Comparison of ENCODE assay signal across 2 cellular contexts in the genomic region with DNA sequence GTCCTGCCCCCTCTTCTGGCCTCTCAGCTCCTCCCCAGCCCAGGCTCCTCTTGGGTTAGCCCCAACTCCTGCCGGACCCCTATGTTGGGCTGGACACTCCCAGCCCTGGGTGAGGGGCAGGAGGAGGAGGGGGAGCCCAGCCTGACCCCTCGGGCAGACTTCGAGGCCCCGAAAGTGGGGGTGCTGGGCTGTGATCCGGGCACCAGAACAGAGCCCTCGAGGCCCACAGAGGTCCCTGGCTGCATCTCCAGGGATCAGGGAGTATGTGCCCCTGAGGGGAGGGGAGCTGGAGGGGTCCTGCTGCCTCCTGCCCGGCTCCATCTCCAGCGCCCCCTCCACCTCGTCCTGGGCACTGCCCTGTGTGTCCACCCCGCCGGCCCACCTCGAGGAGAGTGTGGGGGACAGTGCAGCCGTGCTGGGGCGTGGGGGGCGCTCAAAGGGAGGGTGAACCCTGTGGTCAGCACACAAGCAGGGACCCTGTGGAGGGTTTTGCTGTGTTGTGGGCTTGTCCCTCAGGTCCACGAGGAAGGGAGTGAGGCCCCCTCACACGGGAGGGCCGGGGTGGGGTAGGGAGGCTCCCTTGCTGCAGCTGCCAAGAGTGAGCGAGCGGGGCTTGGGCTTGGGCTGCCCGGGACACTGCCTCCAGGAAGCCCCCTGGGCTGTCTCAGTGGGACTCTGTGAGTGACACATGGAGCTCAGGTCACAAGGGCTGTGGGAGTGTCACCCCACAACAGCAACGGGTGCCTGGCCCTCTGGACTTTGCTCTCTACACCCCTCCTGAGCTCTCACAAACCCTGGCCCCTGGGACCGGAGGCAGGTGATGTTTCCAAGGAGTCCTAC.
TF ChIP-seq lines count a peak whose summit lies in the region.

No MANE protein-coding gene starts in this region.

TF ChIP-seq in K562, 482 proteins besides CTCF, POLR2A, EP300 and RAD21:
- TF ChIP-seq ZFP36 (IDR thresholded peaks at IDR 0.05; ENCODE audit: low read depth, low read length, partially characterized antibody) (peak; percentile 89), NFATC3 (IDR thresholded peaks at IDR 0.05) (no peak)
- TF ChIP-seq, protein P1, sequence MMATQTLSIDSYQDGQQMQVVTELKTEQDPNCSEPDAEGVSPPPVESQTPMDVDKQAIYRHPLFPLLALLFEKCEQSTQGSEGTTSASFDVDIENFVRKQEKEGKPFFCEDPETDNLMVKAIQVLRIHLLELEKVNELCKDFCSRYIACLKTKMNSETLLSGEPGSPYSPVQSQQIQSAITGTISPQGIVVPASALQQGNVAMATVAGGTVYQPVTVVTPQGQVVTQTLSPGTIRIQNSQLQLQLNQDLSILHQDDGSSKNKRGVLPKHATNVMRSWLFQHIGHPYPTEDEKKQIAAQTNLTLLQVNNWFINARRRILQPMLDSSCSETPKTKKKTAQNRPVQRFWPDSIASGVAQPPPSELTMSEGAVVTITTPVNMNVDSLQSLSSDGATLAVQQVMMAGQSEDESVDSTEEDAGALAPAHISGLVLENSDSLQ (IDR thresholded peaks at IDR 0.05), result peak; percentile 11; the same call in 1 of the 2 replicates

TF ChIP-seq in HepG2, 621 proteins besides CTCF, POLR2A, EP300 and RAD21 (continues in another document):
- TF ChIP-seq, protein P2, sequence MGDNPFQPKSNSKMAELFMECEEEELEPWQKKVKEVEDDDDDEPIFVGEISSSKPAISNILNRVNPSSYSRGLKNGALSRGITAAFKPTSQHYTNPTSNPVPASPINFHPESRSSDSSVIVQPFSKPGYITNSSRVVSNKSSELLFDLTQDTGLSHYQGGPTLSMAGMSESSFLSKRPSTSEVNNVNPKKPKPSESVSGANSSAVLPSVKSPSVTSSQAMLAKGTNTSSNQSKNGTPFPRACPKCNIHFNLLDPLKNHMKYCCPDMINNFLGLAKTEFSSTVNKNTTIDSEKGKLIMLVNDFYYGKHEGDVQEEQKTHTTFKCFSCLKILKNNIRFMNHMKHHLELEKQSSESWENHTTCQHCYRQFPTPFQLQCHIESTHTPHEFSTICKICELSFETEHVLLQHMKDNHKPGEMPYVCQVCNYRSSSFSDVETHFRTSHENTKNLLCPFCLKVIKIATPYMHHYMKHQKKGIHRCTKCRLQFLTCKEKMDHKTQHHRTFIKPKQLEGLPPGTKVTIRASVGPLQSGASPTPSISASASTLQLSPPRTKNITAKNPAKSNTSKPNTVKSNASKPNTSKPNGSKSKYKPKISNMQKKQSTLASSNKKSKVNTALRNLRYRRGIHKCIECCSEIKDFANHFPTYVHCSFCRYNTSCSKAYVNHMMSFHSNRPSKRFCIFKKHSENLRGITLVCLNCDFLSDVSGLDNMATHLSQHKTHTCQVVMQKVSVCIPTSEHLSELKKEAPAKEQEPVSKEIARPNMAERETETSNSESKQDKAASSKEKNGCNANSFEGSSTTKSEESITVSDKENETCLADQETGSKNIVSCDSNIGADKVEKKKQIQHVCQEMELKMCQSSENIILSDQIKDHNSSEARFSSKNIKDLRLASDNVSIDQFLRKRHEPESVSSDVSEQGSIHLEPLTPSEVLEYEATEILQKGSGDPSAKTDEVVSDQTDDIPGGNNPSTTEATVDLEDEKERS (CRISPR knock-in tag; IDR thresholded peaks at IDR 0.05), result no peak
- no peak for TF ChIP-seq ELF3 (CRISPR knock-in tag; IDR thresholded peaks at IDR 0.05)
- TF ChIP-seq ZFP36 (IDR thresholded peaks at IDR 0.05; ENCODE audit: borderline replicate concordance, low read depth, low read length, partially characterized antibody), result peak; percentile 89
- TF ChIP-seq ZNF274 (CRISPR knock-in tag; IDR thresholded peaks at IDR 0.05), result no peak
- no peak for TF ChIP-seq ZFP90 (CRISPR knock-in tag; IDR thresholded peaks at IDR 0.05; ENCODE audit: borderline replicate concordance)
- TF ChIP-seq, protein P3, sequence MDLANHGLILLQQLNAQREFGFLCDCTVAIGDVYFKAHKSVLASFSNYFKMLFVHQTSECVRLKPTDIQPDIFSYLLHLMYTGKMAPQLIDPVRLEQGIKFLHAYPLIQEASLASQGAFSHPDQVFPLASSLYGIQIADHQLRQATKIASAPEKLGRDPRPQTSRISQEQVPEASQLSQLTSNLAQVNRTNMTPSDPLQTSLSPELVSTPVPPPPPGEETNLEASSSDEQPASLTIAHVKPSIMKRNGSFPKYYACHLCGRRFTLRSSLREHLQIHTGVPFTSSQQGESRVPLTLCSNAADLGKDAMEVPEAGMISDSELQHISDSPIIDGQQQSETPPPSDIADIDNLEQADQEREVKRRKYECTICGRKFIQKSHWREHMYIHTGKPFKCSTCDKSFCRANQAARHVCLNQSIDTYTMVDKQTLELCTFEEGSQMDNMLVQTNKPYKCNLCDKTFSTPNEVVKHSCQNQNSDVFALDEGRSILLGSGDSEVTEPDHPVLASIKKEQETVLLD (CRISPR knock-in tag; IDR thresholded peaks at IDR 0.05; ENCODE audit: low read depth), result no peak
- no peak for TF ChIP-seq MAFK (conservative IDR thresholded peaks at IDR 0.05 in 1 of 2, IDR thresholded peaks at IDR 0.05 in 1 of 2; ENCODE audit: low read length in 2 of 2)
- no peak for TF ChIP-seq EZH2 (conservative IDR thresholded peaks at IDR 0.05; ENCODE audit: low read depth, low read length)
- no peak for TF ChIP-seq ZNF607 (CRISPR knock-in tag; IDR thresholded peaks at IDR 0.05; ENCODE audit: borderline replicate concordance)
- TF ChIP-seq ZNF652 (CRISPR knock-in tag; IDR thresholded peaks at IDR 0.05; ENCODE audit: borderline replicate concordance, low read depth), result no peak
- TF ChIP-seq ZNF101 (CRISPR knock-in tag; IDR thresholded peaks at IDR 0.05; ENCODE audit: borderline replicate concordance, low read depth), result no peak
- no peak for TF ChIP-seq ZNF552 (CRISPR knock-in tag; IDR thresholded peaks at IDR 0.05; ENCODE audit: borderline replicate concordance)
- TF ChIP-seq ZNF781 (CRISPR knock-in tag; IDR thresholded peaks at IDR 0.05; ENCODE audit: borderline replicate concordance, not compliant biosample characterization), result no peak
- TF ChIP-seq, protein P4, sequence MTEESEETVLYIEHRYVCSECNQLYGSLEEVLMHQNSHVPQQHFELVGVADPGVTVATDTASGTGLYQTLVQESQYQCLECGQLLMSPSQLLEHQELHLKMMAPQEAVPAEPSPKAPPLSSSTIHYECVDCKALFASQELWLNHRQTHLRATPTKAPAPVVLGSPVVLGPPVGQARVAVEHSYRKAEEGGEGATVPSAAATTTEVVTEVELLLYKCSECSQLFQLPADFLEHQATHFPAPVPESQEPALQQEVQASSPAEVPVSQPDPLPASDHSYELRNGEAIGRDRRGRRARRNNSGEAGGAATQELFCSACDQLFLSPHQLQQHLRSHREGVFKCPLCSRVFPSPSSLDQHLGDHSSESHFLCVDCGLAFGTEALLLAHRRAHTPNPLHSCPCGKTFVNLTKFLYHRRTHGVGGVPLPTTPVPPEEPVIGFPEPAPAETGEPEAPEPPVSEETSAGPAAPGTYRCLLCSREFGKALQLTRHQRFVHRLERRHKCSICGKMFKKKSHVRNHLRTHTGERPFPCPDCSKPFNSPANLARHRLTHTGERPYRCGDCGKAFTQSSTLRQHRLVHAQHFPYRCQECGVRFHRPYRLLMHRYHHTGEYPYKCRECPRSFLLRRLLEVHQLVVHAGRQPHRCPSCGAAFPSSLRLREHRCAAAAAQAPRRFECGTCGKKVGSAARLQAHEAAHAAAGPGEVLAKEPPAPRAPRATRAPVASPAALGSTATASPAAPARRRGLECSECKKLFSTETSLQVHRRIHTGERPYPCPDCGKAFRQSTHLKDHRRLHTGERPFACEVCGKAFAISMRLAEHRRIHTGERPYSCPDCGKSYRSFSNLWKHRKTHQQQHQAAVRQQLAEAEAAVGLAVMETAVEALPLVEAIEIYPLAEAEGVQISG (CRISPR knock-in tag; IDR thresholded peaks at IDR 0.05), result 0 out of 2 replicates have a peak, but pooled peaks have one; percentile 26
- TF ChIP-seq SALL2 (CRISPR knock-in tag; IDR thresholded peaks at IDR 0.05), result no peak
- no peak for TF ChIP-seq GLI4 (CRISPR knock-in tag; IDR thresholded peaks at IDR 0.05; ENCODE audit: borderline replicate concordance)
- no peak for TF ChIP-seq STAT5B (CRISPR knock-in tag; IDR thresholded peaks at IDR 0.05)
- no peak for TF ChIP-seq HOXA9 (CRISPR knock-in tag; IDR thresholded peaks at IDR 0.05; ENCODE audit: borderline replicate concordance)
- TF ChIP-seq ZNF775 (CRISPR knock-in tag; IDR thresholded peaks at IDR 0.05; ENCODE audit: borderline replicate concordance), result no peak
- TF ChIP-seq NFYC (CRISPR knock-in tag; IDR thresholded peaks at IDR 0.05), result no peak
- TF ChIP-seq ZNF747 (CRISPR knock-in tag; IDR thresholded peaks at IDR 0.05; ENCODE audit: borderline replicate concordance), result no peak
- TF ChIP-seq ZNF20 (CRISPR knock-in tag; IDR thresholded peaks at IDR 0.05), result no peak
- TF ChIP-seq, protein P5, sequence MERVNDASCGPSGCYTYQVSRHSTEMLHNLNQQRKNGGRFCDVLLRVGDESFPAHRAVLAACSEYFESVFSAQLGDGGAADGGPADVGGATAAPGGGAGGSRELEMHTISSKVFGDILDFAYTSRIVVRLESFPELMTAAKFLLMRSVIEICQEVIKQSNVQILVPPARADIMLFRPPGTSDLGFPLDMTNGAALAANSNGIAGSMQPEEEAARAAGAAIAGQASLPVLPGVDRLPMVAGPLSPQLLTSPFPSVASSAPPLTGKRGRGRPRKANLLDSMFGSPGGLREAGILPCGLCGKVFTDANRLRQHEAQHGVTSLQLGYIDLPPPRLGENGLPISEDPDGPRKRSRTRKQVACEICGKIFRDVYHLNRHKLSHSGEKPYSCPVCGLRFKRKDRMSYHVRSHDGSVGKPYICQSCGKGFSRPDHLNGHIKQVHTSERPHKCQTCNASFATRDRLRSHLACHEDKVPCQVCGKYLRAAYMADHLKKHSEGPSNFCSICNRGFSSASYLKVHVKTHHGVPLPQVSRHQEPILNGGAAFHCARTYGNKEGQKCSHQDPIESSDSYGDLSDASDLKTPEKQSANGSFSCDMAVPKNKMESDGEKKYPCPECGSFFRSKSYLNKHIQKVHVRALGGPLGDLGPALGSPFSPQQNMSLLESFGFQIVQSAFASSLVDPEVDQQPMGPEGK (CRISPR knock-in tag; IDR thresholded peaks at IDR 0.05), result 0 out of 2 replicates have a peak, but pooled peaks have one; percentile 25
- TF ChIP-seq PRPF4 (IDR thresholded peaks at IDR 0.05; ENCODE audit: low read depth, low read length, poor library complexity, severe bottlenecking), result no peak
- TF ChIP-seq ZNF792 (CRISPR knock-in tag; IDR thresholded peaks at IDR 0.05), result no peak
- TF ChIP-seq, protein P6, sequence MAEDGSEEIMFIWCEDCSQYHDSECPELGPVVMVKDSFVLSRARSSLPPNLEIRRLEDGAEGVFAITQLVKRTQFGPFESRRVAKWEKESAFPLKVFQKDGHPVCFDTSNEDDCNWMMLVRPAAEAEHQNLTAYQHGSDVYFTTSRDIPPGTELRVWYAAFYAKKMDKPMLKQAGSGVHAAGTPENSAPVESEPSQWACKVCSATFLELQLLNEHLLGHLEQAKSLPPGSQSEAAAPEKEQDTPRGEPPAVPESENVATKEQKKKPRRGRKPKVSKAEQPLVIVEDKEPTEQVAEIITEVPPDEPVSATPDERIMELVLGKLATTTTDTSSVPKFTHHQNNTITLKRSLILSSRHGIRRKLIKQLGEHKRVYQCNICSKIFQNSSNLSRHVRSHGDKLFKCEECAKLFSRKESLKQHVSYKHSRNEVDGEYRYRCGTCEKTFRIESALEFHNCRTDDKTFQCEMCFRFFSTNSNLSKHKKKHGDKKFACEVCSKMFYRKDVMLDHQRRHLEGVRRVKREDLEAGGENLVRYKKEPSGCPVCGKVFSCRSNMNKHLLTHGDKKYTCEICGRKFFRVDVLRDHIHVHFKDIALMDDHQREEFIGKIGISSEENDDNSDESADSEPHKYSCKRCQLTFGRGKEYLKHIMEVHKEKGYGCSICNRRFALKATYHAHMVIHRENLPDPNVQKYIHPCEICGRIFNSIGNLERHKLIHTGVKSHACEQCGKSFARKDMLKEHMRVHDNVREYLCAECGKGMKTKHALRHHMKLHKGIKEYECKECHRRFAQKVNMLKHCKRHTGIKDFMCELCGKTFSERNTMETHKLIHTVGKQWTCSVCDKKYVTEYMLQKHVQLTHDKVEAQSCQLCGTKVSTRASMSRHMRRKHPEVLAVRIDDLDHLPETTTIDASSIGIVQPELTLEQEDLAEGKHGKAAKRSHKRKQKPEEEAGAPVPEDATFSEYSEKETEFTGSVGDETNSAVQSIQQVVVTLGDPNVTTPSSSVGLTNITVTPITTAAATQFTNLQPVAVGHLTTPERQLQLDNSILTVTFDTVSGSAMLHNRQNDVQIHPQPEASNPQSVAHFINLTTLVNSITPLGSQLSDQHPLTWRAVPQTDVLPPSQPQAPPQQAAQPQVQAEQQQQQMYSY (CRISPR knock-in tag; IDR thresholded peaks at IDR 0.05), result no peak
- TF ChIP-seq MYC (CRISPR knock-in tag; IDR thresholded peaks at IDR 0.05; ENCODE audit: borderline replicate concordance), result peak; percentile 28; the same call in 1 of the 2 replicates
- TF ChIP-seq KLF13 (CRISPR knock-in tag; IDR thresholded peaks at IDR 0.05), result no peak
- TF ChIP-seq KMT2B (CRISPR knock-in tag; IDR thresholded peaks at IDR 0.05), result no peak
- TF ChIP-seq, protein P7, sequence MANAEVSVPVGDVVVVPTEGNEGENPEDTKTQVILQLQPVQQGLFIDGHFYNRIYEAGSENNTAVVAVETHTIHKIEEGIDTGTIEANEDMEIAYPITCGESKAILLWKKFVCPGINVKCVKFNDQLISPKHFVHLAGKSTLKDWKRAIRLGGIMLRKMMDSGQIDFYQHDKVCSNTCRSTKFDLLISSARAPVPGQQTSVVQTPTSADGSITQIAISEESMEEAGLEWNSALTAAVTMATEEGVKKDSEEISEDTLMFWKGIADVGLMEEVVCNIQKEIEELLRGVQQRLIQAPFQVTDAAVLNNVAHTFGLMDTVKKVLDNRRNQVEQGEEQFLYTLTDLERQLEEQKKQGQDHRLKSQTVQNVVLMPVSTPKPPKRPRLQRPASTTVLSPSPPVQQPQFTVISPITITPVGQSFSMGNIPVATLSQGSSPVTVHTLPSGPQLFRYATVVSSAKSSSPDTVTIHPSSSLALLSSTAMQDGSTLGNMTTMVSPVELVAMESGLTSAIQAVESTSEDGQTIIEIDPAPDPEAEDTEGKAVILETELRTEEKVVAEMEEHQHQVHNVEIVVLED (CRISPR knock-in tag; IDR thresholded peaks at IDR 0.05; ENCODE audit: borderline replicate concordance), result no peak
- TF ChIP-seq RBM22 (optimal IDR thresholded peaks at IDR 0.05; ENCODE audit: low read length), result no peak
- TF ChIP-seq, protein P8, sequence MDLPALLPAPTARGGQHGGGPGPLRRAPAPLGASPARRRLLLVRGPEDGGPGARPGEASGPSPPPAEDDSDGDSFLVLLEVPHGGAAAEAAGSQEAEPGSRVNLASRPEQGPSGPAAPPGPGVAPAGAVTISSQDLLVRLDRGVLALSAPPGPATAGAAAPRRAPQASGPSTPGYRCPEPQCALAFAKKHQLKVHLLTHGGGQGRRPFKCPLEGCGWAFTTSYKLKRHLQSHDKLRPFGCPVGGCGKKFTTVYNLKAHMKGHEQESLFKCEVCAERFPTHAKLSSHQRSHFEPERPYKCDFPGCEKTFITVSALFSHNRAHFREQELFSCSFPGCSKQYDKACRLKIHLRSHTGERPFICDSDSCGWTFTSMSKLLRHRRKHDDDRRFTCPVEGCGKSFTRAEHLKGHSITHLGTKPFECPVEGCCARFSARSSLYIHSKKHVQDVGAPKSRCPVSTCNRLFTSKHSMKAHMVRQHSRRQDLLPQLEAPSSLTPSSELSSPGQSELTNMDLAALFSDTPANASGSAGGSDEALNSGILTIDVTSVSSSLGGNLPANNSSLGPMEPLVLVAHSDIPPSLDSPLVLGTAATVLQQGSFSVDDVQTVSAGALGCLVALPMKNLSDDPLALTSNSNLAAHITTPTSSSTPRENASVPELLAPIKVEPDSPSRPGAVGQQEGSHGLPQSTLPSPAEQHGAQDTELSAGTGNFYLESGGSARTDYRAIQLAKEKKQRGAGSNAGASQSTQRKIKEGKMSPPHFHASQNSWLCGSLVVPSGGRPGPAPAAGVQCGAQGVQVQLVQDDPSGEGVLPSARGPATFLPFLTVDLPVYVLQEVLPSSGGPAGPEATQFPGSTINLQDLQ (CRISPR knock-in tag; IDR thresholded peaks at IDR 0.05), result no peak
